9 cellular contexts compared by ENCODE assay signal in the genomic region with DNA sequence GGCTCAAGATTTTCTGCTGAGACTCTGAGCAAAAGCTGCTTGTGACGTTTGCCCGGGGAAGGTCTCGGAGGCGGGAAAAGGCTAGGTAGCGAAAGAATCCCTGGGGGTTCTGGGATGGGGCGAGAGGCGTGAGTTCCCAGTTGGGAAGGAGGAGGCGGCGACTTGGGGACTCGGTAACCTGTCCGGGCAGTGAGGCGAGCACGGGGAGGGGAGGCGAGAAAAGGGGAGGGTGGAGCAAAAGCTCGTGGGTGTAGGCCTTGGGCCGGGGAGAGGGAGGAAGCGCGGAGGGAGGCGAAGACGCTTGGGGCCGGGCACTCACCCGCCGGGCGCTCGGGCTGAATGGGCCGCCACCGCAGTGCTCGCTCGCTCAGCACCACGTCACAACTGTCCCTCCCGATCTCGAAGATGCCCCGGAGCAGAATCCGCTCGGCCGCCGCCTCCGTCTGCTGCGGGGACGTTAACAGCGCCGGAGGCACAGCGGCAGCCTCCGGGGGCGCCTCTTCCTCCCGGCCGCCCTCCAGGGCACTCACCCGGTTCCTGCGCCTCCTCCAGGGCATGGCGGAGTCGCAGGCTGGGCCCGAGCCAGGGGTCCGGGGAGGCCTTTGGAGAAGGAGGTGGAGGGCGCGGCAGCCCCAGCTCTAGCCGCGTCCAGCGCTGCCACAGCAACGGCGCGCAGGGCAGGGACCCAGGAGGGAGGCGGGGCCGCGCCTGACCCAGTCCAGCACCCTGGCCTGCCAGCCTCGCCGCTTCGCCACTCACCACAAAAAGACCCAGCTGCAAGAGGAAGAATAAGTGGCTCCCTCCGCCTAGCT. TPM values are rescaled to one million over a fixed set of nuclear protein-coding genes. Genes with fewer than 3 reads are reported as not detected.
A peak's percentile ranks its signal among the peaks of the same experiment; 100 is the strongest.
DNase-seq lines count a peak whose midpoint lies in the region; ATAC-seq and TF ChIP-seq lines count a peak whose summit lies in the region.
"Had no signal": no experiment of that assay in that cellular context is flagged by ENCODE, and none has a peak within 500 bp of the region (broad histone marks: within the 10 kb centered on the region; RNA-seq: fewer than 3 reads in every experiment).

TSS of gene CERKL (minus strand) at position 656 of the 812 bp plus-strand sequence. CDS start at position 557, 99 bp downstream.

- H3K36me3 ChIP-seq in thoracic aorta = no peaks in the 10 kb centered on the region

- peaks cover 5 to 8% of the 10 kb centered on the region in 2 donors for H3K4me1 ChIP-seq in thoracic aorta (ENCODE audit: control insufficient read depth in 1 of 2, low read depth in 2 of 2)

- 3 to 5% methylated on average over 42 to 48 of the region's 68 CpGs for WGBS in lower leg skin, 2 donors

- H3K27me3 ChIP-seq in thoracic aorta (replicated peaks; ENCODE audit: insufficient read depth) = no peaks in the 10 kb centered on the region

- ATAC-seq in HG03108 (IDR thresholded peaks at IDR 0.05; ENCODE audit: unreplicated experiment) (peak; percentile 71), thoracic aorta (ENCODE audit: insufficient number of reproducible peaks, low FRiP score, low read depth) (peak; percentile 44)

- no peaks in the 10 kb centered on the region for H3K9me3 ChIP-seq in thoracic aorta

- no peak for TF ChIP-seq POLR2A in lower leg skin (IDR thresholded peaks at IDR 0.05)

- TF ChIP-seq CTCF in choroid plexus epithelial cell (conservative IDR thresholded peaks at IDR 0.05; ENCODE audit: low read depth, low read length) = no peak
- no peak for TF ChIP-seq CTCF in lower leg skin (IDR thresholded peaks at IDR 0.05)
- no peak for TF ChIP-seq CTCF in thoracic aorta (IDR thresholded peaks at IDR 0.05)

- no peak within 1 kb of the TSS for H3K27ac ChIP-seq in thoracic aorta

- peak; percentile 84 for DNase-seq in D341Med (ENCODE audit: low spot score)
- DNase-seq in GM19238 (ENCODE audit: insufficient read length, low spot score) = peak; percentile 62
- DNase-seq in RKO (ENCODE audit: low spot score) = peak; percentile 30
- DNase-seq in choroid plexus epithelial cell (ENCODE audit: low read depth) = no peak
- no peak for DNase-seq in lower leg skin (ENCODE audit: low spot score in 2 of 2)
- DNase-seq in thoracic aorta (ENCODE audit: low spot score) = no peak
- DNase-seq in COR-L47 (lab: John Stamatoyannopoulos, UW) = no peak

- H3K4me3 ChIP-seq in choroid plexus epithelial cell (ENCODE audit: low read depth, low read length) = peak within 1 kb of the TSS; percentile 58
- peak within 1 kb of the TSS; percentile 15 for H3K4me3 ChIP-seq in lower leg skin (ENCODE audit: low read depth, poor library complexity, severe bottlenecking)
- H3K4me3 ChIP-seq in thoracic aorta = peak within 1 kb of the TSS; percentile 79

- intact Hi-C loops in lower leg skin (cut with DNase I; ENCODE audit: low total_unique reads) = no loop called here

RNA-seq across cellular contexts. Expression of gene CERKL, which starts in this region (rescaled TPM):
- total RNA-seq in lower leg skin (not detected), thoracic aorta (not detected)
- total RNA-seq: subcutaneous adipose tissue had no signal

Comparison
In these comparisons a context has a peak if more than half of its experiments do, and no peak if none do; other contexts are left out.
1. Peak in ATAC-seq and H3K4me3 ChIP-seq in thoracic aorta; RNA of the gene not detected or under 1 TPM.
2. DNase-seq: peak in D341Med (single experiment), GM19238 (single experiment) and RKO (single experiment); none in choroid plexus epithelial cell (single experiment), lower leg skin (0 of 2), thoracic aorta (single experiment) and COR-L47 (single experiment).
3. H3K4me3 ChIP-seq: peak in every context shown above with its lines; median percentile 79 in thoracic aorta; 58 in choroid plexus epithelial cell; 15 in lower leg skin.